ENCODE assay signal across 11 cellular contexts in genomic region chr15:38536201-38536676, GRCh38. TPM values are rescaled to one million over a fixed set of nuclear protein-coding genes. Genes with fewer than 3 reads are reported as not detected.
DNase-seq lines count a peak whose midpoint lies in the region; ATAC-seq and TF ChIP-seq lines count a peak whose summit lies in the region.
"Had no signal": no experiment of that assay in that cellular context is flagged by ENCODE, and none has a peak within 500 bp of the region (broad histone marks: within the 10 kb centered on the region; RNA-seq: fewer than 3 reads in every experiment).

No MANE protein-coding gene starts in this region.

- H3K4me3 Mint-ChIP-seq in CD4-positive, alpha-beta T cell = peak overlapping the region; percentile 62

- peak overlapping the region; percentile 80 for H3K27ac Mint-ChIP-seq in CD4-positive, alpha-beta T cell

- no peak overlapping the region for H3K27ac ChIP-seq in CD4-positive, alpha-beta T cell (ENCODE audit: low read depth, low read length)
- peak overlapping the region; percentile 13 for H3K27ac ChIP-seq in effector memory CD4-positive, alpha-beta T cell (ENCODE audit: insufficient read depth, low read length, poor library complexity, severe bottlenecking)
- H3K27ac ChIP-seq in osteoblast (ENCODE audit: low read depth, low read length) (peak overlapping the region; percentile 83), breast epithelium (no peak overlapping the region)

- DNase-seq in CD4-positive, alpha-beta T cell = no peak
- DNase-seq in RPMI7951 (ENCODE audit: low read depth) (peak; percentile 48), osteoblast (ENCODE audit: insufficient read length, low spot score, missing footprints) (peak; percentile 72), MV-4-11 (lab: John Stamatoyannopoulos, UW) (no peak), breast epithelium (ENCODE audit: low spot score in 2 of 2) (no peak), NCI-H2081 treated with DMSO at 0.1 percent for 48 hours (lab: John Stamatoyannopoulos, UW) (no peak)
- no peak for DNase-seq in effector memory CD4-positive, alpha-beta T cell
- DNase-seq: activated gamma-delta T cell, NCI-H2107, T-helper 1 cell had no signal

- no peaks in the 10 kb centered on the region for H3K27me3 ChIP-seq in CD4-positive, alpha-beta T cell (ENCODE audit: control insufficient read depth, insufficient read depth, low read length)
- H3K27me3 ChIP-seq in effector memory CD4-positive, alpha-beta T cell (replicated peaks; ENCODE audit: control insufficient read depth, insufficient read depth, low read length, poor library complexity, severe bottlenecking) = no peaks in the 10 kb centered on the region
- H3K27me3 ChIP-seq in osteoblast (ENCODE audit: insufficient read depth, low read length) = no peaks in the 10 kb centered on the region
- no peaks in the 10 kb centered on the region for H3K27me3 ChIP-seq in breast epithelium

- no peaks in the 10 kb centered on the region for H4K20me1 ChIP-seq in osteoblast (ENCODE audit: insufficient read depth, low read length)

- no peak overlapping the region for H2AFZ ChIP-seq in osteoblast (ENCODE audit: low read length)

- CTCF ChIA-PET in CD4-positive, alpha-beta T cell (lab: Charles Lee) = interaction anchor here (0.8 to 3.6 kb wide), 3 partner anchors 28 to 163 kb away, joined by 3 to 20 read pairs (median 10); partner anchors contain the start of gene RASGRP1

- H3K36me3 Mint-ChIP-seq in CD4-positive, alpha-beta T cell (ENCODE audit: low read depth) = peaks cover 83% of the 10 kb centered on the region

- no peak for TF ChIP-seq CTCF in CD4-positive, alpha-beta T cell (IDR thresholded peaks at IDR 0.05)
- TF ChIP-seq CTCF in osteoblast (IDR thresholded peaks at IDR 0.05; ENCODE audit: extremely low read depth, low read depth, low read length) = no peak
- no peak for TF ChIP-seq CTCF in breast epithelium (IDR thresholded peaks at IDR 0.05)

- POLR2A ChIA-PET in CD4-positive, alpha-beta T cell (lab: Charles Lee) = interaction anchor here (1.0 kb wide), 1 partner anchor 8 kb away, joined by 3 read pairs; no protein-coding TSS in a partner anchor

- peak overlapping the region; percentile 8 for H3K4me2 ChIP-seq in osteoblast (ENCODE audit: insufficient read depth, low read length)

- H3K4me1 ChIP-seq in effector memory CD4-positive, alpha-beta T cell (ENCODE audit: control insufficient read depth, insufficient read depth, low read length, poor library complexity, severe bottlenecking) = peaks cover 64% of the 10 kb centered on the region
- H3K4me1 ChIP-seq in osteoblast (ENCODE audit: insufficient read depth, low read length) (peaks cover 37% of the 10 kb centered on the region), breast epithelium (no peaks in the 10 kb centered on the region)

- peaks cover 100% of the 10 kb centered on the region for H3K4me1 Mint-ChIP-seq in CD4-positive, alpha-beta T cell (ENCODE audit: low read depth)

- no peak overlapping the region for H3K4me3 ChIP-seq in effector memory CD4-positive, alpha-beta T cell (ENCODE audit: insufficient read depth, low read depth, low read length, poor library complexity, severe bottlenecking)
- H3K4me3 ChIP-seq in osteoblast (ENCODE audit: insufficient read depth, low read length) (no peak overlapping the region), breast epithelium (no peak overlapping the region)

- no peak for ATAC-seq in CD4-positive, alpha-beta T cell (ENCODE audit: poor library complexity)
- ATAC-seq in GM19455 (IDR thresholded peaks at IDR 0.05; ENCODE audit: unreplicated experiment) = no peak

- H3K36me3 ChIP-seq in effector memory CD4-positive, alpha-beta T cell (ENCODE audit: control insufficient read depth, insufficient read depth, low read length) = peaks cover 16% of the 10 kb centered on the region
- H3K36me3 ChIP-seq in osteoblast (ENCODE audit: insufficient read depth, low read length) (no peaks in the 10 kb centered on the region), breast epithelium (no peaks in the 10 kb centered on the region)

- intact Hi-C loops in CD4-positive, alpha-beta T cell (cut with DNase I, micrococcal nuclease) = loop anchor here in 1 of 2 experiments (10.0 kb wide), 1 partner anchor 51 kb away; no protein-coding TSS in a partner anchor
- intact Hi-C loops in breast epithelium (cut with DNase I; ENCODE audit: low total_unique reads) = loop anchor here (10.0 kb wide), 1 partner anchor 521 kb away; no protein-coding TSS in a partner anchor

- no peaks in the 10 kb centered on the region for H3K9me3 Mint-ChIP-seq in CD4-positive, alpha-beta T cell

- H3K27me3 Mint-ChIP-seq in CD4-positive, alpha-beta T cell = no peaks in the 10 kb centered on the region

- H3K79me2 ChIP-seq in osteoblast (ENCODE audit: insufficient read depth, low read length) = no peaks in the 10 kb centered on the region

- no peaks in the 10 kb centered on the region for H3K9me3 ChIP-seq in CD4-positive, alpha-beta T cell (ENCODE audit: control insufficient read depth, low read length)
- no peaks in the 10 kb centered on the region for H3K9me3 ChIP-seq in effector memory CD4-positive, alpha-beta T cell (ENCODE audit: control insufficient read depth, low read length)
- H3K9me3 ChIP-seq in osteoblast (ENCODE audit: low read depth, low read length) (no peaks in the 10 kb centered on the region), breast epithelium (no peaks in the 10 kb centered on the region)

- no peak for TF ChIP-seq POLR2A in breast epithelium (IDR thresholded peaks at IDR 0.05)

RNA-seq across cellular contexts. Expression of gene RASGRP1, which starts 28.4 kb away (rescaled TPM):
- 10 to 100 TPM; 66.6 to 69.7 TPM for total RNA-seq in CD4-positive, alpha-beta T cell
- 0.12 and 0.20 TPM in 2 replicates for total RNA-seq in RPMI7951 (2014; rRNA removed; shearing (Covaris generic))
- 0.36 and 0.59 TPM in 2 replicates for total RNA-seq in osteoblast
- total RNA-seq in breast epithelium = 1 to 10 TPM in 2 of 3 donors, under 1 TPM in 1; 0.96 to 4.8 (median 1.3) TPM

Comparison
In these comparisons a context has a peak if more than half of its experiments do, and no peak if none do; other contexts are left out.
1. DNase-seq: peak in RPMI7951 (single experiment) and osteoblast (single experiment); none in CD4-positive, alpha-beta T cell (0 of 10), effector memory CD4-positive, alpha-beta T cell (0 of 3), MV-4-11 (single experiment), breast epithelium (0 of 2) and NCI-H2081 treated with DMSO at 0.1 percent for 48 hours (single experiment).
2. H3K27ac ChIP-seq: peak in effector memory CD4-positive, alpha-beta T cell (single experiment) and osteoblast (single experiment); none in CD4-positive, alpha-beta T cell (single experiment) and breast epithelium (0 of 2).
3. RNA of gene RASGRP1, which starts 28.4 kb away (total RNA-seq): 66.6 to 69.7 TPM in CD4-positive, alpha-beta T cell; 0.96 to 4.8 TPM in breast epithelium, 0.36 to 0.59 TPM in osteoblast and 0.12 to 0.20 TPM in RPMI7951; every median in the first group is over 10 times any median in the second.